Comparison of ENCODE assay signal across 9 cellular contexts in genomic region chrX:71053217-71053621, GRCh38. TPM values are rescaled to one million over a fixed set of nuclear protein-coding genes. Genes with fewer than 3 reads are reported as not detected.
A peak's percentile ranks its signal among the peaks of the same experiment; 100 is the strongest.
DNase-seq lines count a peak whose midpoint lies in the region; ATAC-seq and TF ChIP-seq lines count a peak whose summit lies in the region.
"Had no signal": no experiment of that assay in that cellular context is flagged by ENCODE, and none has a peak within 500 bp of the region (broad histone marks: within the 10 kb centered on the region; RNA-seq: fewer than 3 reads in every experiment).

No MANE protein-coding gene starts in this region.

- H3K27ac Mint-ChIP-seq in memory B cell = no peak overlapping the region
- H3K27ac Mint-ChIP-seq: T-cell had no signal

- TF ChIP-seq POLR2A in body of pancreas (IDR thresholded peaks at IDR 0.05) = no peak

- TF ChIP-seq CTCF in body of pancreas (IDR thresholded peaks at IDR 0.05) = no peak

- H3K9me3 Mint-ChIP-seq in memory B cell = no peaks in the 10 kb centered on the region
- H3K9me3 Mint-ChIP-seq: T-cell had no signal

- peak in 3 of 4 donors; percentile 11 to 20 (median 12) for DNase-seq in body of pancreas
- no peak for DNase-seq in memory B cell (ENCODE audit: low spot score in 2 of 2)
- no peak for DNase-seq in aorta
- DNase-seq in NCI-H2171 (lab: John Stamatoyannopoulos, UW) = no peak
- no peak for DNase-seq in dedifferentiated amniotic fluid mesenchymal stem cell (ENCODE audit: extremely low spot score)

- peaks cover 2% of the 10 kb centered on the region for H3K36me3 Mint-ChIP-seq in memory B cell

- H3K4me1 ChIP-seq in body of pancreas (no peaks in the 10 kb centered on the region), aorta (ENCODE audit: control insufficient read depth in 1 of 2, insufficient read depth in 2 of 2, low read length in 2 of 2) (no peaks in the 10 kb centered on the region)

- no peak overlapping the region for H3K4me3 ChIP-seq in body of pancreas
- no peak overlapping the region for H3K4me3 ChIP-seq in aorta (ENCODE audit: low read length in 2 of 2)

- 65 to 87% methylated on average over 5 to 6 of the region's 18 CpGs for WGBS in body of pancreas, 2 donors
- 33 to 54% methylated on average over 18 of the region's 18 CpGs for WGBS in aorta, 2 donors

- no peaks in the 10 kb centered on the region for H3K27me3 Mint-ChIP-seq in memory B cell

- ATAC-seq in GM18517 (IDR thresholded peaks at IDR 0.05; ENCODE audit: unreplicated experiment) = peak; percentile 75
- peak; percentile 94 for ATAC-seq in HG02870 (IDR thresholded peaks at IDR 0.05; ENCODE audit: unreplicated experiment)
- ATAC-seq in body of pancreas = no peak
- peak; percentile 78 for ATAC-seq in memory B cell (ENCODE audit: low read depth)
- no peak for ATAC-seq in aorta (ENCODE audit: low FRiP score)
- no peak for ATAC-seq in GM21367 (IDR thresholded peaks at IDR 0.05; ENCODE audit: unreplicated experiment)

- H3K27ac ChIP-seq in body of pancreas = no peak overlapping the region
- H3K27ac ChIP-seq in aorta (ENCODE audit: low read depth in 1 of 2, low read length in 2 of 2) = no peak overlapping the region

- intact Hi-C loops in body of pancreas (cut with DNase I) = no loop called here
- intact Hi-C loops in aorta (cut with DNase I) = no loop called here

- H3K9me3 ChIP-seq in body of pancreas (no peaks in the 10 kb centered on the region), aorta (ENCODE audit: control insufficient read depth, low read length) (no peaks in the 10 kb centered on the region)

- peaks cover 2% of the 10 kb centered on the region for H3K4me1 Mint-ChIP-seq in memory B cell

- H3K4me3 Mint-ChIP-seq in memory B cell = peak overlapping the region; percentile 57
- H3K4me3 Mint-ChIP-seq: T-cell had no signal

- no peaks in the 10 kb centered on the region for H3K27me3 ChIP-seq in body of pancreas
- H3K27me3 ChIP-seq in aorta (ENCODE audit: control insufficient read depth in 1 of 2, insufficient read depth in 2 of 2, low read length in 1 of 2) = no peaks in the 10 kb centered on the region

- H3K36me3 ChIP-seq in body of pancreas (replicated peaks in 1 of 2; ENCODE audit: insufficient read depth in 1 of 2, low read depth in 2 of 2) = no peaks in the 10 kb centered on the region
- no peaks in the 10 kb centered on the region for H3K36me3 ChIP-seq in aorta (ENCODE audit: control insufficient read depth in 1 of 2, insufficient read depth in 2 of 2, low read length in 1 of 2)

RNA-seq across cellular contexts. Expression of gene SNX12, which starts 14.9 kb away (rescaled TPM):
- total RNA-seq in body of pancreas (10 to 100 TPM; 16.2 to 20.0 TPM), aorta (10 to 100 TPM; 50.2 to 60.4 TPM)
- 10 to 100 TPM; 31.8 to 66.0 TPM for polyA plus RNA-seq in aorta

RNA-seq across cellular contexts. Expression of gene FOXO4, which starts 42.4 kb away (rescaled TPM):
- total RNA-seq in body of pancreas = 10 to 100 TPM; 10.9 to 16.5 TPM
- total RNA-seq in aorta = 10 to 100 TPM; 24.2 to 31.5 TPM
- 10 to 100 TPM; 18.1 to 29.8 TPM for polyA plus RNA-seq in aorta

RNA-seq across cellular contexts. Expression of gene CXorf65, which starts 53.3 kb away (rescaled TPM):
- total RNA-seq in body of pancreas (not detected), aorta (not detected)
- polyA plus RNA-seq in aorta = under 1 TPM in 1 of 2 donors, not detected in 1; 0.26 TPM

RNA-seq across cellular contexts. Expression of gene IL2RG, which starts 58.2 kb away (rescaled TPM):
- total RNA-seq in body of pancreas (1 to 10 TPM in 1 of 2 donors, under 1 TPM in 1; 0.52 to 8.2 TPM), aorta (1 to 10 TPM; 4.4 to 7.1 TPM)
- 1 to 10 TPM; 1.4 to 7.6 TPM for polyA plus RNA-seq in aorta

Comparison
In these comparisons a context has a peak if more than half of its experiments do, and no peak if none do; other contexts are left out.
1. ATAC-seq: peak in GM18517 (single experiment), HG02870 (single experiment) and memory B cell (single experiment); none in body of pancreas (single experiment), aorta (single experiment) and GM21367 (single experiment).
2. DNase-seq: peak in body of pancreas (3 of 4); none in memory B cell (0 of 2), aorta (0 of 2), NCI-H2171 (single experiment) and dedifferentiated amniotic fluid mesenchymal stem cell (single experiment).